ENCODE assay signal across 21 cellular contexts in the genomic region with DNA sequence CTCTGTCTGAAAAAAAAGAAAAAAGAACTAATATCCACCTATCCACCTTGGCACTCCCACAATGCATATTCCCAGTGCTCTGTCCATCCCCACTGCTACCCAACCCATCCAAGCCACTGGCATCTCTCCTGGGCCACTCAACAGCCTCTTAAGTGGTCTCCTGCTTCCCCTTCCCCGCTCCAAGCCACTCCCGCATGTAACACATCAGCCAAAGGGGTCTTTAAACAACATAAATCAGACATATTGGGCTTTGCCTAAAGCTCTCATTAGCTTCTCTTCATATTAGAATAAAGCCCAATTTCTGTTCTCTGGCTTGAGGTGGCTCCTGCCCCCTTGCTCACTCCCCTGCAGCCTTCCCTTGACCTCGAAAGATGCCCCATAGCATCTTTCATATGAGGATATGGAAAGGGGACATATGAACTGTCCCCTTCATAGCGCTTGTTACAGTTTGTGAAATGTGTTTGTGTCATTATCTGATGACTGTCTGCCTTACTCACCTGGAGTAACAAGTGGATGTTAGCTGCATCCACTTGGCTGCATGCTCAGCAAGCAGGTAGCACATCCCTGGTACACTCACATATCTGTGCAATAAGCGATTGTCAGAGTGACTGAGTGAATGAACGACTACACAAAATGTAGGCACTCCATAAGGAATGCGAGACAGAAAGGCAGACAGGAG. TPM values are rescaled to one million over a fixed set of nuclear protein-coding genes. Genes with fewer than 3 reads are reported as not detected.
DNase-seq lines count a peak whose midpoint lies in the region; ATAC-seq, FAIRE-seq and TF ChIP-seq lines count a peak whose summit lies in the region.
"Had no signal": no experiment of that assay in that cellular context is flagged by ENCODE, and none has a peak within 500 bp of the region (broad histone marks: within the 10 kb centered on the region; RNA-seq: fewer than 3 reads in every experiment).

No MANE protein-coding gene starts in this region.

- peaks cover 0 to 2% (median 0%) of the 10 kb centered on the region in 5 donors for H3K9me3 Mint-ChIP-seq in CD8-positive, alpha-beta memory T cell
- H3K9me3 Mint-ChIP-seq in HFFc6 (no peaks in the 10 kb centered on the region), astrocyte (ENCODE audit: unreplicated experiment) (no peaks in the 10 kb centered on the region)
- H3K9me3 Mint-ChIP-seq in natural killer cell treated with Interleukin-12 subunit alpha and Interleukin-12 subunit beta and Interleukin-15 and Interleukin-18, amount 100 ng/mL, for 72 hours, result no peaks in the 10 kb centered on the region
- H3K9me3 Mint-ChIP-seq: dendritic cell treated with granulocyte-macrophage colony-stimulating factor and Interleukin-4, amounts not matched to agents 40 ng/mL and 50 ng/mL, for 4 days had no signal

- H3K27me3 Mint-ChIP-seq in CD8-positive, alpha-beta memory T cell, result no peaks in the 10 kb centered on the region
- H3K27me3 Mint-ChIP-seq in HFFc6 (ENCODE audit: insufficient read depth) (no peaks in the 10 kb centered on the region; the same call in 1 of the 2 replicates), astrocyte (ENCODE audit: low read depth, unreplicated experiment) (no peaks in the 10 kb centered on the region)
- H3K27me3 Mint-ChIP-seq in natural killer cell treated with Interleukin-12 subunit alpha and Interleukin-12 subunit beta and Interleukin-15 and Interleukin-18, amount 100 ng/mL, for 72 hours, result no peaks in the 10 kb centered on the region

- TF ChIP-seq CTCF in HFFc6 (IDR thresholded peaks at IDR 0.05) (no peak), astrocyte (IDR thresholded peaks at IDR 0.05; ENCODE audit: insufficient read depth, low read depth, low read length) (no peak)

- peak overlapping the region in 6 of 7 donors; percentile 22 to 85 (median 41) for H3K4me3 Mint-ChIP-seq in CD8-positive, alpha-beta memory T cell
- peak overlapping the region; percentile 43 for H3K4me3 Mint-ChIP-seq in HFFc6
- peak overlapping the region; percentile 47 for H3K4me3 Mint-ChIP-seq in astrocyte (ENCODE audit: unreplicated experiment)
- peak overlapping the region; percentile 40 for H3K4me3 Mint-ChIP-seq in natural killer cell treated with Interleukin-12 subunit alpha and Interleukin-12 subunit beta and Interleukin-15 and Interleukin-18, amount 100 ng/mL, for 72 hours
- H3K4me3 Mint-ChIP-seq: dendritic cell treated with granulocyte-macrophage colony-stimulating factor and Interleukin-4, amounts not matched to agents 40 ng/mL and 50 ng/mL, for 4 days had no signal

- H2AFZ ChIP-seq in astrocyte (ENCODE audit: low read depth, low read length), result no peak overlapping the region

- no peak for DNase-seq in CD8-positive, alpha-beta memory T cell
- DNase-seq in HFFc6 (no peak), astrocyte (ENCODE audit: low read depth) (no peak), NCI-H510A treated with DMSO at 0.1 percent for 48 hours (lab: John Stamatoyannopoulos, UW) (no peak), RCC 7860 (ENCODE audit: low spot score) (no peak)
- no peak for DNase-seq in natural killer cell treated with Interleukin-12 subunit alpha and Interleukin-12 subunit beta and Interleukin-15 and Interleukin-18, amount 100 ng/mL, for 72 hours (ENCODE audit: low spot score)
- DNase-seq: activated effector memory CD4-positive, alpha-beta T cell treated with Interleukin-2 at 50 U/mL for 16 hours; BE2C; DMS 273 treated with DMSO at 0.1 percent for 48 hours; erythroblast; NCI-H1092; NCI-H2081 treated with DMSO at 0.1 percent for 48 hours; NCI-H526 treated with DMSO at 0.1 percent for 48 hours; OCI-M1; spleen; thyroid gland had no signal

- POLR2A ChIA-PET in CD8-positive, alpha-beta memory T cell (lab: Charles Lee), result interaction anchor here (1.0 to 5.8 kb wide), 3 partner anchors 9 to 146 kb away, joined by 3 to 50 read pairs (median 4); a partner anchor contains a TSS

- no peak overlapping the region for H3K9ac ChIP-seq in astrocyte (ENCODE audit: low read length)
- H3K9ac ChIP-seq: KMS-11 had no signal

- FAIRE-seq in astrocyte (lab: Jason Lieb, UNC), result no peak
- no peak for FAIRE-seq in RCC 7860 (lab: Jason Lieb, UNC)

- CTCF ChIA-PET in CD8-positive, alpha-beta memory T cell (lab: Charles Lee), result interaction anchor here (0.7 to 29.4 kb wide), 12 partner anchors 9 to 387 kb away, joined by 3 to 369 read pairs (median 6); a partner anchor contains a TSS

- H3K27me3 ChIP-seq in CD8-positive, alpha-beta memory T cell (ENCODE audit: insufficient read depth, low read length, poor library complexity, severe bottlenecking), result no peaks in the 10 kb centered on the region
- no peaks in the 10 kb centered on the region for H3K27me3 ChIP-seq in astrocyte (ENCODE audit: insufficient read depth, low read length)
- H3K27me3 ChIP-seq: ascending aorta, BE2C, spleen, thyroid gland had no signal

- H4K20me1 ChIP-seq in astrocyte (ENCODE audit: insufficient read depth, low read length), result peaks cover 28% of the 10 kb centered on the region

- H3K4me3 ChIP-seq in CD8-positive, alpha-beta memory T cell (ENCODE audit: low read length), result no peak overlapping the region
- H3K4me3 ChIP-seq in astrocyte (ENCODE audit: insufficient read depth, low read depth, low read length), result no peak overlapping the region
- H3K4me3 ChIP-seq: ascending aorta, spleen, thyroid gland had no signal

- no peak overlapping the region for H3K27ac ChIP-seq in CD8-positive, alpha-beta memory T cell (ENCODE audit: low read depth, low read length)
- no peak overlapping the region for H3K27ac ChIP-seq in astrocyte (ENCODE audit: low read depth, low read length)
- H3K27ac ChIP-seq: ascending aorta, HL-60, KMS-11, spleen, thyroid gland had no signal

- H3K36me3 ChIP-seq in CD8-positive, alpha-beta memory T cell (ENCODE audit: insufficient read depth, low read length), result peaks cover 3% of the 10 kb centered on the region
- no peaks in the 10 kb centered on the region for H3K36me3 ChIP-seq in astrocyte (ENCODE audit: insufficient read depth, low read length)
- H3K36me3 ChIP-seq: ascending aorta, BE2C, thyroid gland had no signal

- H3K79me2 ChIP-seq in astrocyte (ENCODE audit: insufficient read depth, low read length), result peaks cover 27% of the 10 kb centered on the region

- H3K4me1 Mint-ChIP-seq in CD8-positive, alpha-beta memory T cell, result peaks cover 29 to 49% (median 48%) of the 10 kb centered on the region in 3 donors
- H3K4me1 Mint-ChIP-seq in HFFc6 (ENCODE audit: low read depth), result peaks cover 28% of the 10 kb centered on the region
- peaks cover 8% of the 10 kb centered on the region for H3K4me1 Mint-ChIP-seq in astrocyte (ENCODE audit: low read depth, unreplicated experiment)
- H3K4me1 Mint-ChIP-seq in natural killer cell treated with Interleukin-12 subunit alpha and Interleukin-12 subunit beta and Interleukin-15 and Interleukin-18, amount 100 ng/mL, for 72 hours (ENCODE audit: low read depth in 2 of 2), result peaks cover 25% of the 10 kb centered on the region in 2 donors

- H3K4me2 ChIP-seq in astrocyte (ENCODE audit: low read length), result no peak overlapping the region
- H3K4me2 ChIP-seq: KMS-11 had no signal

- H3K9me3 ChIP-seq in CD8-positive, alpha-beta memory T cell (ENCODE audit: low read length), result no peaks in the 10 kb centered on the region
- H3K9me3 ChIP-seq in astrocyte (ENCODE audit: insufficient read depth, low read depth, low read length), result no peaks in the 10 kb centered on the region
- H3K9me3 ChIP-seq: ascending aorta, BE2C, spleen, thyroid gland had no signal

- peak overlapping the region in 7 of 8 donors; percentile 22 to 87 (median 50) for H3K27ac Mint-ChIP-seq in CD8-positive, alpha-beta memory T cell
- peak overlapping the region; percentile 17; the same call in 1 of the 2 replicates for H3K27ac Mint-ChIP-seq in HFFc6
- H3K27ac Mint-ChIP-seq in astrocyte (ENCODE audit: unreplicated experiment), result peak overlapping the region; percentile 50
- peak overlapping the region in 1 of 2 donors; percentile 34 for H3K27ac Mint-ChIP-seq in natural killer cell treated with Interleukin-12 subunit alpha and Interleukin-12 subunit beta and Interleukin-15 and Interleukin-18, amount 100 ng/mL, for 72 hours

- peaks cover 34% of the 10 kb centered on the region for H3K4me1 ChIP-seq in CD8-positive, alpha-beta memory T cell (ENCODE audit: insufficient read depth, low read length)
- H3K4me1 ChIP-seq in astrocyte (ENCODE audit: insufficient read depth, low read length), result peaks cover 7% of the 10 kb centered on the region
- H3K4me1 ChIP-seq: BE2C had no signal

- ATAC-seq in natural killer cell treated with Interleukin-12 subunit alpha and Interleukin-12 subunit beta and Interleukin-15 and Interleukin-18, amount 100 ng/mL, for 72 hours, result no peak
- no peak for ATAC-seq in HG03025 (IDR thresholded peaks at IDR 0.05; ENCODE audit: low FRiP score, unreplicated experiment)

- peaks cover 0 to 19% (median 0%) of the 10 kb centered on the region in 3 donors for H3K36me3 Mint-ChIP-seq in CD8-positive, alpha-beta memory T cell
- H3K36me3 Mint-ChIP-seq in HFFc6 (ENCODE audit: low read depth) (no peaks in the 10 kb centered on the region), astrocyte (ENCODE audit: low read depth, unreplicated experiment) (peaks cover 2% of the 10 kb centered on the region)
- no peaks in the 10 kb centered on the region for H3K36me3 Mint-ChIP-seq in natural killer cell treated with Interleukin-12 subunit alpha and Interleukin-12 subunit beta and Interleukin-15 and Interleukin-18, amount 100 ng/mL, for 72 hours

RNA-seq across cellular contexts. Expression of a gene that starts 3.1 kb away (rescaled TPM):
- total RNA-seq in CD8-positive, alpha-beta memory T cell, result 10 to 100 TPM; 21.5 to 22.9 TPM
- 96.7 TPM for polyA plus RNA-seq in CD8-positive, alpha-beta memory T cell
- total RNA-seq in HFFc6 (2021; fragmentation: NEBNext Ultra II Directional; extraction: Animal tissue kit (Norgen Biotek cat#: 25700)), result 10 to 100 TPM; 12.7 to 19.0 (median 14.2) TPM
- 20.9 and 21.2 TPM in 2 replicates for total RNA-seq in astrocyte
- total RNA-seq in natural killer cell treated with Interleukin-12 subunit alpha and Interleukin-12 subunit beta and Interleukin-15 and Interleukin-18, amount 100 ng/mL, for 72 hours, result 10 to 100 TPM; 15.9 to 16.7 TPM

RNA-seq across cellular contexts. Expression of a gene that starts 9.4 kb away (rescaled TPM):
- total RNA-seq in CD8-positive, alpha-beta memory T cell, result 10 to 100 TPM; 54.9 to 55.9 TPM
- polyA plus RNA-seq in CD8-positive, alpha-beta memory T cell, result 142 TPM
- 10 to 100 TPM; 35.5 to 41.0 (median 40.1) TPM for total RNA-seq in HFFc6 (2021; fragmentation: NEBNext Ultra II Directional; extraction: Animal tissue kit (Norgen Biotek cat#: 25700))
- 33.2 and 36.8 TPM in 2 replicates for total RNA-seq in astrocyte
- total RNA-seq in natural killer cell treated with Interleukin-12 subunit alpha and Interleukin-12 subunit beta and Interleukin-15 and Interleukin-18, amount 100 ng/mL, for 72 hours, result 10 to 100 TPM; 44.0 to 55.1 TPM

RNA-seq across cellular contexts. Expression of a gene that starts 25.4 kb away (rescaled TPM):
- 1 to 10 TPM; 1.0 to 1.2 TPM for total RNA-seq in CD8-positive, alpha-beta memory T cell
- polyA plus RNA-seq in CD8-positive, alpha-beta memory T cell, result 1.7 TPM
- total RNA-seq in HFFc6 (2021; fragmentation: NEBNext Ultra II Directional; extraction: Animal tissue kit (Norgen Biotek cat#: 25700)), result not detected
- not detected in 2 replicates for total RNA-seq in astrocyte
- total RNA-seq in natural killer cell treated with Interleukin-12 subunit alpha and Interleukin-12 subunit beta and Interleukin-15 and Interleukin-18, amount 100 ng/mL, for 72 hours, result 1 to 10 TPM; 4.5 to 5.1 TPM
- total RNA-seq: ascending aorta had no signal
